Comparison of ENCODE assay signal across 12 cellular contexts in genomic region chr1:2087766-2088165, GRCh38.
"Had no signal": no experiment of that assay in that cellular context is flagged by ENCODE, and none has a peak within 500 bp of the region (broad histone marks: within the 10 kb centered on the region; RNA-seq: fewer than 3 reads in every experiment).

No MANE protein-coding gene starts in this region.

- ATAC-seq: activated T-helper 17 cell treated with anti-CD3 and anti-CD28 coated beads, Interleukin-2, amount 50 U/mL, for 72 hours; left lobe of liver had no signal

- DNase-seq: activated CD4-positive, alpha-beta T cell treated with anti-CD3 and anti-CD28 coated beads, Interleukin-2, amount 10 ng/mL, durations not matched to agents 7 days and 5 days; activated CD4-positive, CD25-positive, alpha-beta regulatory T cell; activated CD8-positive, alpha-beta memory T cell treated with anti-CD3 and anti-CD28 coated beads for 24 hours; activated naive CD4-positive, alpha-beta T cell treated with anti-CD3 and anti-CD28 coated beads for 36 hours; activated T-cell treated with anti-CD3 and anti-CD28 coated beads for 4 hours; endodermal cell; erythroblast; mammary epithelial cell had no signal

- H3K27ac ChIP-seq: body of pancreas, skin epidermis had no signal
